8 cellular contexts compared by ENCODE assay signal in the genomic region with DNA sequence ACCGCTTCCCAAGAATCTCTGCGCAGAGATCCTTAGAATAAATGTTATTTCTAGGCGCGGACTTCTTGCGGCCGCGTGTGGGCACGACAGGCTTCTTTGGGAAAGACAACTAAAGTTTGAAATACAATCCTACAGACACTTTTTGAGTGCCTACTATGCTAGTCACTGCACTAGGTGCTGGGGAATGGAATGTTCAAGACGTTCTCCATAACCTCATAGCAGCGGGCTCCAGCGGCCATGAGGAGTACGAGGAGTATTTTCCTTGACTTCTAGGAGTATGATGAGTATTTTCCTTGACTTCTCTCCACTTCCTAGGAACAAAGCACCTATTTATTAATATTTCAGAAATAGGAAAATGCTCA. TPM values are rescaled to one million over a fixed set of nuclear protein-coding genes. Genes with fewer than 3 reads are reported as not detected.
DNase-seq lines count a peak whose midpoint lies in the region; ATAC-seq and TF ChIP-seq lines count a peak whose summit lies in the region.

No MANE protein-coding gene starts in this region.

- H2AFZ ChIP-seq in MM.1S (ENCODE audit: low read length) = peak overlapping the region; percentile 60

- H3K9me2 ChIP-seq in MM.1S (replicated peaks; ENCODE audit: insufficient read depth, low read length) = no peaks in the 10 kb centered on the region

- H3K4me2 ChIP-seq in MM.1S (ENCODE audit: low read depth, low read length) = peak overlapping the region; percentile 69

- H3K9me3 ChIP-seq in heart right ventricle (no peaks in the 10 kb centered on the region), MM.1S (replicated peaks; ENCODE audit: insufficient read depth, low read length) (no peaks in the 10 kb centered on the region), gastroesophageal sphincter (no peaks in the 10 kb centered on the region), uterus (no peaks in the 10 kb centered on the region)

- WGBS in heart right ventricle, 2 donors = 7 to 11% methylated on average over 12 of the region's 12 CpGs
- 5 to 6% methylated on average over 9 to 12 of the region's 12 CpGs for WGBS in gastroesophageal sphincter (ENCODE audit: low coverage in 1 of 2), 2 donors

- H3K27ac ChIP-seq in heart right ventricle (peak overlapping the region in 1 of 10 donors; percentile 44), MM.1S (ENCODE audit: low read length) (no peak overlapping the region), gastroesophageal sphincter (peak overlapping the region in 2 of 4 donors; percentile 36 to 65), uterus (no peak overlapping the region)

- no peak for TF ChIP-seq EP300 in gastroesophageal sphincter (IDR thresholded peaks at IDR 0.05)

- H3K27me3 ChIP-seq in heart right ventricle (no peaks in the 10 kb centered on the region), MM.1S (replicated peaks; ENCODE audit: insufficient read depth, low read length) (no peaks in the 10 kb centered on the region), gastroesophageal sphincter (no peaks in the 10 kb centered on the region), uterus (no peaks in the 10 kb centered on the region)

- peak in 5 of 9 donors; percentile 20 to 37 (median 34) for TF ChIP-seq CTCF in heart right ventricle (IDR thresholded peaks at IDR 0.05)
- no peak for TF ChIP-seq CTCF in MM.1S (IDR thresholded peaks at IDR 0.05; ENCODE audit: low read length)
- TF ChIP-seq CTCF in gastroesophageal sphincter (IDR thresholded peaks at IDR 0.05) = peak in 3 of 4 experiments; percentile 39 to 59 (median 39)
- peak in 3 of 4 experiments; percentile 31 to 49 (median 39) for TF ChIP-seq CTCF in uterus (IDR thresholded peaks at IDR 0.05)

- DNase-seq in heart right ventricle = no peak
- no peak for DNase-seq in left ventricle myocardium superior
- DNase-seq in MM.1S = no peak
- DNase-seq in uterus = no peak
- no peak for DNase-seq in retina
- DNase-seq in NCI-H128 (lab: John Stamatoyannopoulos, UW; ENCODE audit: unreplicated experiment) = no peak
- no peak for DNase-seq in NCI-H526 (lab: John Stamatoyannopoulos, UW)

- peaks cover 33% of the 10 kb centered on the region for H3K79me2 ChIP-seq in MM.1S (ENCODE audit: low read length)

- no peak overlapping the region for H3K9ac ChIP-seq in MM.1S (ENCODE audit: low read length)

- H3K36me3 ChIP-seq in heart right ventricle (peaks cover 0 to 30% (median 6%) of the 10 kb centered on the region in 9 donors), MM.1S (replicated peaks; ENCODE audit: insufficient read depth, low read length) (no peaks in the 10 kb centered on the region; the same call in 1 of the 2 replicates), gastroesophageal sphincter (peaks cover 0 to 27% of the 10 kb centered on the region in 2 donors), uterus (no peaks in the 10 kb centered on the region)

- peak overlapping the region in 4 of 10 donors; percentile 7 to 43 (median 16) for H3K4me3 ChIP-seq in heart right ventricle
- H3K4me3 ChIP-seq in MM.1S (ENCODE audit: low read length) = peak overlapping the region; percentile 56
- H3K4me3 ChIP-seq in gastroesophageal sphincter = no peak overlapping the region
- H3K4me3 ChIP-seq in uterus = no peak overlapping the region

- H3F3A ChIP-seq in MM.1S (ENCODE audit: insufficient read depth, low read length) = no peaks in the 10 kb centered on the region

- intact Hi-C loops in heart right ventricle (cut with DNase I) (loop anchor here in 6 of 10 donors (2.0 to 10.0 kb wide), 5 partner anchors 47 to 98 kb away; no protein-coding TSS in a partner anchor), left ventricle myocardium superior (cut with micrococcal nuclease) (no loop called here), uterus (cut with DNase I; ENCODE audit: low total_unique reads) (no loop called here)

- no peaks in the 10 kb centered on the region for H4K20me1 ChIP-seq in MM.1S (ENCODE audit: insufficient read depth, low read length)

- peaks cover 0 to 23% (median 15%) of the 10 kb centered on the region in 9 donors for H3K4me1 ChIP-seq in heart right ventricle
- peaks cover 10% of the 10 kb centered on the region; the same call in 1 of the 2 replicates for H3K4me1 ChIP-seq in MM.1S (ENCODE audit: low read length)
- H3K4me1 ChIP-seq in gastroesophageal sphincter = peaks cover 0 to 29% (median 8%) of the 10 kb centered on the region in 3 donors
- H3K4me1 ChIP-seq in uterus = peaks cover 0 to 7% of the 10 kb centered on the region in 2 donors

- ATAC-seq in heart right ventricle (no peak), left ventricle myocardium superior (no peak), gastroesophageal sphincter (no peak)

- no peak for TF ChIP-seq POLR2A in gastroesophageal sphincter (IDR thresholded peaks at IDR 0.05)
- TF ChIP-seq POLR2A in uterus (IDR thresholded peaks at IDR 0.05) = peak in 1 of 2 donors; percentile 23

RNA-seq across cellular contexts. Expression of a gene that starts 0.6 kb away (rescaled TPM):
- total RNA-seq in heart right ventricle (10 to 100 TPM in 9 of 10 donors, 1 to 10 TPM in 1; 8.2 to 14.7 (median 12.4) TPM), left ventricle myocardium superior (11.4 TPM), gastroesophageal sphincter (10 to 100 TPM; 18.3 to 34.7 (median 28.8) TPM), uterus (10 to 100 TPM; 12.9 to 46.3 (median 28.1) TPM)
- 1 to 10 TPM; 4.5 to 9.8 TPM for polyA plus RNA-seq in heart right ventricle

Comparison
In these comparisons a context has a peak if more than half of its experiments do, and no peak if none do; other contexts are left out.
1. intact Hi-C loops: an anchor here in heart right ventricle (2.0 to 10.0 kb wide); none called in left ventricle myocardium superior and uterus.